ENCODE assay signal across 22 cellular contexts in the genomic region with DNA sequence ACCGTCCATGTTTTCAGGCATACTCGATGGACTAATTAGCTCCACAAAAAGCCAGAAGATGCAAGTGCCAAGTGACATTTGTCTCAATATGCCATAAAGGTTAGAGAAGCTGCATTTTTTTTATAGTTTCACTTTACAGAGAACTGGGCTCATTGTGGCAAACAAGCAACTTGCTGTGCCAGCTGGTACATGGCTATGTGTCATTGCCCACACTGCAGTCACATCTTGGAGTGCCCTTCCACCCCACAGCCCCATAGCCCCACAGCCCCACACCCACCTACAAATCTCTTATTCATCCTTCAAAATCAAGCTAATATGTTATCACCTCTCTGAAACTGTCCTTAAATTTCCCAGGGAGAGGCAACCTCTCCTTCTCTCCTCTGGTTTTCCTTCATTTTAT.
DNase-seq lines count a peak whose midpoint lies in the region; ATAC-seq and TF ChIP-seq lines count a peak whose summit lies in the region.
"Had no signal": no experiment of that assay in that cellular context is flagged by ENCODE, and none has a peak within 500 bp of the region (broad histone marks: within the 10 kb centered on the region; RNA-seq: fewer than 3 reads in every experiment).

No MANE protein-coding gene starts in this region.

- peak; percentile 13 for DNase-seq in activated CD8-positive, alpha-beta T cell treated with anti-CD3 and anti-CD28 coated beads for 36 hours
- DNase-seq in activated CD8-positive, alpha-beta T cell treated with anti-CD3 and anti-CD28 coated beads, Interleukin-2, amount 10 ng/mL, durations not matched to agents 7 days and 5 days: no peak
- peak; percentile 7 for DNase-seq in HT1080 (ENCODE audit: low read depth)
- DNase-seq in activated naive CD8-positive, alpha-beta T cell treated with anti-CD3 and anti-CD28 coated beads, Interleukin-2, amount 10 ng/mL, durations not matched to agents 7 days and 5 days: no peak
- DNase-seq in osteoblast (ENCODE audit: insufficient read length, low spot score, missing footprints): no peak
- no peak for DNase-seq in COLO668 (lab: John Stamatoyannopoulos, UW; ENCODE audit: unreplicated experiment)
- DNase-seq in foreskin melanocyte: no peak
- DNase-seq: activated CD8-positive, alpha-beta memory T cell treated with anti-CD3 and anti-CD28 coated beads for 24 hours; brain microvascular endothelial cell; effector CD8-positive, alpha-beta T cell; H9; lower lobe of right lung; NCI-H524 treated with DMSO at 0.1 percent for 48 hours; retina; SK-N-SH had no signal

- no peaks in the 10 kb centered on the region for H3K79me2 ChIP-seq in osteoblast (ENCODE audit: insufficient read depth, low read length)

- peaks cover 37% of the 10 kb centered on the region for H3K36me3 Mint-ChIP-seq in activated CD8-positive, alpha-beta T cell treated with anti-CD3 and anti-CD28 coated beads for 36 hours (ENCODE audit: low read depth)
- peaks cover 38% of the 10 kb centered on the region for H3K36me3 Mint-ChIP-seq in activated CD8-positive, alpha-beta T cell treated with anti-CD3 and anti-CD28 coated beads, Interleukin-2, amount 10 ng/mL, durations not matched to agents 7 days and 5 days (ENCODE audit: low read depth)
- H3K36me3 Mint-ChIP-seq in activated naive CD8-positive, alpha-beta T cell treated with anti-CD3 and anti-CD28 coated beads, Interleukin-2, amount 10 ng/mL, durations not matched to agents 7 days and 5 days: peaks cover 36% of the 10 kb centered on the region
- H3K36me3 Mint-ChIP-seq: WTC11 had no signal

- POLR2A ChIA-PET in activated CD8-positive, alpha-beta T cell treated with anti-CD3 and anti-CD28 coated beads for 36 hours (lab: Charles Lee): no interaction called here
- POLR2A ChIA-PET in activated CD8-positive, alpha-beta T cell treated with anti-CD3 and anti-CD28 coated beads, Interleukin-2, amount 10 ng/mL, durations not matched to agents 7 days and 5 days (lab: Charles Lee): no interaction called here
- POLR2A ChIA-PET in activated naive CD8-positive, alpha-beta T cell treated with anti-CD3 and anti-CD28 coated beads, Interleukin-2, amount 10 ng/mL, durations not matched to agents 7 days and 5 days (lab: Charles Lee): no interaction called here

- peak; percentile 65 for ATAC-seq in activated CD8-positive, alpha-beta T cell treated with anti-CD3 and anti-CD28 coated beads for 36 hours
- no peak for ATAC-seq in activated CD8-positive, alpha-beta T cell treated with anti-CD3 and anti-CD28 coated beads, Interleukin-2, amount 10 ng/mL, durations not matched to agents 7 days and 5 days
- no peak for ATAC-seq in activated naive CD8-positive, alpha-beta T cell treated with anti-CD3 and anti-CD28 coated beads, Interleukin-2, amount 10 ng/mL, durations not matched to agents 7 days and 5 days (ENCODE audit: low read depth)
- no peak for ATAC-seq in GM21529 (IDR thresholded peaks at IDR 0.05; ENCODE audit: unreplicated experiment)
- ATAC-seq: gastroesophageal sphincter, WTC11 had no signal

- H3K9me3 ChIP-seq in osteoblast (ENCODE audit: low read depth, low read length): no peaks in the 10 kb centered on the region
- H3K9me3 ChIP-seq: lower lobe of right lung, SK-N-SH had no signal

- no peak for TF ChIP-seq CTCF in activated CD8-positive, alpha-beta T cell treated with anti-CD3 and anti-CD28 coated beads for 36 hours (IDR thresholded peaks at IDR 0.05)
- TF ChIP-seq CTCF in osteoblast (IDR thresholded peaks at IDR 0.05; ENCODE audit: extremely low read depth, low read depth, low read length): no peak

- H3K9me3 Mint-ChIP-seq in activated CD8-positive, alpha-beta T cell treated with anti-CD3 and anti-CD28 coated beads for 36 hours: peaks cover 4% of the 10 kb centered on the region
- no peaks in the 10 kb centered on the region for H3K9me3 Mint-ChIP-seq in activated CD8-positive, alpha-beta T cell treated with anti-CD3 and anti-CD28 coated beads, Interleukin-2, amount 10 ng/mL, durations not matched to agents 7 days and 5 days (ENCODE audit: insufficient read depth)
- H3K9me3 Mint-ChIP-seq in activated naive CD8-positive, alpha-beta T cell treated with anti-CD3 and anti-CD28 coated beads, Interleukin-2, amount 10 ng/mL, durations not matched to agents 7 days and 5 days: no peaks in the 10 kb centered on the region
- H3K9me3 Mint-ChIP-seq: CD14-positive monocyte; H9; IgD-negative memory B cell; T-helper 2 cell treated with Interferon-gamma antibody and Interleukin-4, amounts not matched to agents 5 μg/mL and 100 μg/mL, for 36 hours; WTC11 had no signal

- no peak overlapping the region for H3K27ac Mint-ChIP-seq in activated CD8-positive, alpha-beta T cell treated with anti-CD3 and anti-CD28 coated beads for 36 hours
- H3K27ac Mint-ChIP-seq in activated CD8-positive, alpha-beta T cell treated with anti-CD3 and anti-CD28 coated beads, Interleukin-2, amount 10 ng/mL, durations not matched to agents 7 days and 5 days: no peak overlapping the region
- H3K27ac Mint-ChIP-seq in activated naive CD8-positive, alpha-beta T cell treated with anti-CD3 and anti-CD28 coated beads, Interleukin-2, amount 10 ng/mL, durations not matched to agents 7 days and 5 days: peak overlapping the region; percentile 39
- H3K27ac Mint-ChIP-seq: H9; T-helper 2 cell treated with Interferon-gamma antibody and Interleukin-4, amounts not matched to agents 5 μg/mL and 100 μg/mL, for 36 hours; WTC11 had no signal

- CTCF ChIA-PET in activated CD8-positive, alpha-beta T cell treated with anti-CD3 and anti-CD28 coated beads for 36 hours (lab: Charles Lee): interaction anchor here (0.7 kb wide), 1 partner anchor 19 kb away, joined by 3 read pairs; no protein-coding TSS in a partner anchor
- CTCF ChIA-PET in activated CD8-positive, alpha-beta T cell treated with anti-CD3 and anti-CD28 coated beads, Interleukin-2, amount 10 ng/mL, durations not matched to agents 7 days and 5 days (lab: Charles Lee): no interaction called here

- no peaks in the 10 kb centered on the region for H4K20me1 ChIP-seq in osteoblast (ENCODE audit: insufficient read depth, low read length)

- peak overlapping the region; percentile 4 for H2AFZ ChIP-seq in osteoblast (ENCODE audit: low read length)

- no peaks in the 10 kb centered on the region for H3K27me3 ChIP-seq in osteoblast (ENCODE audit: insufficient read depth, low read length)
- H3K27me3 ChIP-seq: brain microvascular endothelial cell, gastroesophageal sphincter had no signal

- H3K27me3 Mint-ChIP-seq in activated CD8-positive, alpha-beta T cell treated with anti-CD3 and anti-CD28 coated beads for 36 hours: no peaks in the 10 kb centered on the region
- no peaks in the 10 kb centered on the region for H3K27me3 Mint-ChIP-seq in activated CD8-positive, alpha-beta T cell treated with anti-CD3 and anti-CD28 coated beads, Interleukin-2, amount 10 ng/mL, durations not matched to agents 7 days and 5 days (ENCODE audit: low read depth)
- no peaks in the 10 kb centered on the region for H3K27me3 Mint-ChIP-seq in activated naive CD8-positive, alpha-beta T cell treated with anti-CD3 and anti-CD28 coated beads, Interleukin-2, amount 10 ng/mL, durations not matched to agents 7 days and 5 days
- H3K27me3 Mint-ChIP-seq: IgD-negative memory B cell had no signal

- H3K4me3 Mint-ChIP-seq in activated CD8-positive, alpha-beta T cell treated with anti-CD3 and anti-CD28 coated beads for 36 hours: no peak overlapping the region
- no peak overlapping the region for H3K4me3 Mint-ChIP-seq in activated CD8-positive, alpha-beta T cell treated with anti-CD3 and anti-CD28 coated beads, Interleukin-2, amount 10 ng/mL, durations not matched to agents 7 days and 5 days
- H3K4me3 Mint-ChIP-seq in activated naive CD8-positive, alpha-beta T cell treated with anti-CD3 and anti-CD28 coated beads, Interleukin-2, amount 10 ng/mL, durations not matched to agents 7 days and 5 days: no peak overlapping the region
- H3K4me3 Mint-ChIP-seq: CD14-positive monocyte; H9; T-helper 2 cell treated with Interferon-gamma antibody and Interleukin-4, amounts not matched to agents 5 μg/mL and 100 μg/mL, for 36 hours; WTC11 had no signal

- H3K36me3 ChIP-seq in osteoblast (ENCODE audit: insufficient read depth, low read length): no peaks in the 10 kb centered on the region
- H3K36me3 ChIP-seq: brain microvascular endothelial cell, gastroesophageal sphincter, lower lobe of right lung had no signal

- peaks cover 10% of the 10 kb centered on the region for H3K4me1 ChIP-seq in osteoblast (ENCODE audit: insufficient read depth, low read length)
- H3K4me1 ChIP-seq: gastroesophageal sphincter had no signal

- H3K4me3 ChIP-seq in osteoblast (ENCODE audit: insufficient read depth, low read length): no peak overlapping the region
- H3K4me3 ChIP-seq: gastroesophageal sphincter, lower lobe of right lung had no signal

- H3K27ac ChIP-seq in osteoblast (ENCODE audit: low read depth, low read length): no peak overlapping the region
- H3K27ac ChIP-seq: brain microvascular endothelial cell, gastroesophageal sphincter, lower lobe of right lung, RWPE1 had no signal

- H3K4me2 ChIP-seq in osteoblast (ENCODE audit: insufficient read depth, low read length): peak overlapping the region; percentile 69
- H3K4me2 ChIP-seq: SK-N-SH had no signal

- intact Hi-C loops in activated CD8-positive, alpha-beta T cell treated with anti-CD3 and anti-CD28 coated beads for 36 hours (cut with micrococcal nuclease): no loop called here

- peaks cover 25% of the 10 kb centered on the region for H3K4me1 Mint-ChIP-seq in activated CD8-positive, alpha-beta T cell treated with anti-CD3 and anti-CD28 coated beads for 36 hours (ENCODE audit: low read depth)
- H3K4me1 Mint-ChIP-seq in activated CD8-positive, alpha-beta T cell treated with anti-CD3 and anti-CD28 coated beads, Interleukin-2, amount 10 ng/mL, durations not matched to agents 7 days and 5 days (ENCODE audit: low read depth): peaks cover 15% of the 10 kb centered on the region
- H3K4me1 Mint-ChIP-seq in activated naive CD8-positive, alpha-beta T cell treated with anti-CD3 and anti-CD28 coated beads, Interleukin-2, amount 10 ng/mL, durations not matched to agents 7 days and 5 days: peaks cover 3% of the 10 kb centered on the region

Comparison
In these comparisons a context has a peak if more than half of its experiments do, and no peak if none do; other contexts are left out.
1. DNase-seq: peak in activated CD8-positive, alpha-beta T cell treated with anti-CD3 and anti-CD28 coated beads for 36 hours (single experiment) and HT1080 (single experiment); none in activated CD8-positive, alpha-beta T cell treated with anti-CD3 and anti-CD28 coated beads, Interleukin-2, amount 10 ng/mL, durations not matched to agents 7 days and 5 days (single experiment), activated naive CD8-positive, alpha-beta T cell treated with anti-CD3 and anti-CD28 coated beads, Interleukin-2, amount 10 ng/mL, durations not matched to agents 7 days and 5 days (single experiment), osteoblast (single experiment), COLO668 (single experiment) and foreskin melanocyte (single experiment).